8 cellular contexts compared by ENCODE assay signal in the genomic region with DNA sequence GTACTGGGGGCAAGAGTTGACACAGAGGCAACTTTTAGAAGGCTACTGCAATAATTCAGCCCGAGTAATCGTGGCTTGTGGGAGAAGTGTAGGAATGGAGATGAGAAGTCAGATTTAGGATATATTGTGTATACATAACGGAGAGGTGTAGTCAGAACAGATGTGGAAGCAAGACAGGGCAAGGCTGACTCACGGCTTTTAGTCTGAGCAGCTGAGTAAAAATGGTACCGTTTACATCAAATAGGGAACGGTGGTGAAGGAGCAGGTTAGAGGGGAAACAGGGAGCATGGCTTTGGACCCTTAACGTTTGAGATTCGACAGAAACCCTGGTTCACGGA. TPM values are rescaled to one million over a fixed set of nuclear protein-coding genes. Genes with fewer than 3 reads are reported as not detected.
DNase-seq lines count a peak whose midpoint lies in the region; ATAC-seq, FAIRE-seq and TF ChIP-seq lines count a peak whose summit lies in the region.

No MANE protein-coding gene starts in this region.

- peak overlapping the region; percentile 99 for H3K27ac Mint-ChIP-seq in neural crest cell (ENCODE audit: unreplicated experiment)

- 71% methylated on average over 9 of the region's 9 CpGs; no CpG with 5 or more reads in 1 of the 2 experiments for WGBS in H1 (ENCODE audit: extremely low coverage in 1 of 2, insufficient coverage in 1 of 2, insufficient read length in 1 of 2, insufficient replicate concordance in 2 of 2, low coverage in 1 of 2, low lambda C conversion rate in 2 of 2, missing lambda C conversion rate in 1 of 2), 2 experiments

- no peak for FAIRE-seq in H1 (lab: Jason Lieb, UNC)
- no peak for FAIRE-seq in urothelium cell line (lab: Jason Lieb, UNC)

- H3K27me3 ChIP-seq in SU-DHL-6 (ENCODE audit: low read length) = no peaks in the 10 kb centered on the region
- H3K27me3 ChIP-seq in H1 (replicated peaks in 1 of 4; ENCODE audit: control insufficient read depth in 3 of 4, extremely low read depth in 1 of 4, insufficient read depth in 3 of 4, low read length in 3 of 4) = no peaks in the 10 kb centered on the region

- no peak overlapping the region for H3K14ac ChIP-seq in H1 (ENCODE audit: insufficient read length)

- no peak overlapping the region for H2BK15ac ChIP-seq in H1 (ENCODE audit: low read length)

- H3K79me2 ChIP-seq in SU-DHL-6 (ENCODE audit: insufficient read depth, low read length) (peaks cover 41% of the 10 kb centered on the region), H1 (ENCODE audit: control insufficient read depth in 1 of 2, insufficient read depth in 2 of 2, low read length in 2 of 2) (peaks cover 10 to 37% of the 10 kb centered on the region in 2 experiments)

- peak overlapping the region; percentile 99 for H3K18ac ChIP-seq in H1 (ENCODE audit: extremely low read depth, low read length)

- POLR2A ChIA-PET in H1 (lab: Charles Lee; ENCODE audit: partially characterized antibody) = interaction anchor here (0.6 to 3.9 kb wide), 21 partner anchors 9 to 798 kb away, joined by 3 to 17 read pairs (median 4); a partner anchor contains a TSS

- H3K36me3 ChIP-seq in SU-DHL-6 (ENCODE audit: low read length) (peaks cover 11% of the 10 kb centered on the region), H1 (ENCODE audit: control insufficient read depth in 2 of 4, insufficient read depth in 4 of 4, low read length in 3 of 4) (peaks cover 0 to 8% (median 0%) of the 10 kb centered on the region in 4 experiments; a peak in 2 of 8 replicates)

- H4K20me1 ChIP-seq in SU-DHL-6 (ENCODE audit: low read depth, low read length) (peaks cover 17% of the 10 kb centered on the region), H1 (replicated peaks in 1 of 2; ENCODE audit: control insufficient read depth in 1 of 2, insufficient read depth in 2 of 2, low read length in 2 of 2) (peaks cover 8 to 14% of the 10 kb centered on the region in 2 experiments)

- H2AFZ ChIP-seq in SU-DHL-6 (ENCODE audit: low read depth, low read length, severe bottlenecking) = peak overlapping the region; percentile 70
- 0 out of 2 replicates have a peak overlapping the region, but pooled peaks have one; percentile 3 for H2AFZ ChIP-seq in H1 (ENCODE audit: low read length)

- H2BK20ac ChIP-seq in H1 (ENCODE audit: low read length) = no peak overlapping the region

- H4K5ac ChIP-seq in H1 (ENCODE audit: insufficient read length, low read depth, low read length) = peak overlapping the region; percentile 49

- no peaks in the 10 kb centered on the region for H3K9me3 ChIP-seq in SU-DHL-6 (ENCODE audit: insufficient read depth, low read length)
- no peaks in the 10 kb centered on the region for H3K9me3 ChIP-seq in H1 (ENCODE audit: insufficient read depth in 2 of 2, low read depth in 1 of 2, low read length in 1 of 2)

- DNase-seq in activated gamma-delta T cell treated with Interleukin-2 at 50 U/mL for 16 hours (peak; percentile 5), activated gamma-delta T cell (lab: John Stamatoyannopoulos, UW) (no peak), H1 (ENCODE audit: low read depth in 1 of 2, low spot score in 2 of 2) (no peak), neural crest cell (ENCODE audit: low read depth, low spot score) (peak; percentile 3), urothelium cell line (ENCODE audit: low spot score) (peak; percentile 40), NCI-H526 treated with DMSO at 0.1 percent for 48 hours (lab: John Stamatoyannopoulos, UW) (no peak)

- H3K9me3 Mint-ChIP-seq in neural crest cell = no peaks in the 10 kb centered on the region

- peak overlapping the region; percentile 97 for H3K4me2 ChIP-seq in SU-DHL-6 (ENCODE audit: low read depth, low read length, poor library complexity, severe bottlenecking)
- peak overlapping the region; percentile 92 to 94 for H3K4me2 ChIP-seq in H1 (ENCODE audit: insufficient read depth in 1 of 2, low read depth in 2 of 2, low read length in 2 of 2)

- H3K9ac ChIP-seq in SU-DHL-6 (ENCODE audit: low read length) (peak overlapping the region; percentile 99), H1 (replicated peaks in 1 of 4; ENCODE audit: extremely low read depth in 1 of 4, low read depth in 3 of 4, low read length in 3 of 4) (peak overlapping the region; percentile 97 to 100 (median 100))

- H3K4ac ChIP-seq in H1 (replicated peaks; ENCODE audit: insufficient read length, low read depth, low read length) = peak overlapping the region; percentile 87

- ATAC-seq in HG02943 (IDR thresholded peaks at IDR 0.05; ENCODE audit: low read depth, unreplicated experiment) = peak; percentile 12

- H2BK12ac ChIP-seq in H1 (ENCODE audit: low read depth, low read length) = peak overlapping the region; percentile 84; the same call in 1 of the 2 replicates

- peaks cover 11% of the 10 kb centered on the region for H3K23me2 ChIP-seq in H1 (ENCODE audit: low read depth, low read length)

- no peak for TF ChIP-seq EP300 in H1 (IDR thresholded peaks at IDR 0.05; ENCODE audit: borderline replicate concordance in 1 of 2, low read depth in 2 of 2, low read length in 2 of 2)

- H3K27me3 Mint-ChIP-seq in neural crest cell (ENCODE audit: low read depth) = no peaks in the 10 kb centered on the region

- H3K9me2 ChIP-seq in SU-DHL-6 (replicated peaks; ENCODE audit: insufficient read depth, low read length) = no peaks in the 10 kb centered on the region

- H3K36me3 Mint-ChIP-seq in neural crest cell (ENCODE audit: low read depth) = peaks cover 5% of the 10 kb centered on the region

- peaks cover 16% of the 10 kb centered on the region for H3F3A ChIP-seq in SU-DHL-6 (ENCODE audit: insufficient read depth)

- H3K4me3 ChIP-seq in SU-DHL-6 (ENCODE audit: insufficient read depth, low read length, poor library complexity, severe bottlenecking) (peak overlapping the region; percentile 70), H1 (ENCODE audit: extremely low read depth in 1 of 4, insufficient read depth in 2 of 4, low read depth in 3 of 4, low read length in 4 of 4) (peak overlapping the region; percentile 62 to 94 (median 73))

- peak overlapping the region; percentile 97 for H2AK5ac ChIP-seq in H1 (ENCODE audit: low read depth, low read length)

- H3K4me1 Mint-ChIP-seq in neural crest cell = peaks cover 30% of the 10 kb centered on the region

- H3K4me1 ChIP-seq in H1 (replicated peaks in 1 of 4; ENCODE audit: control insufficient read depth in 3 of 4, insufficient read depth in 4 of 4, low read length in 3 of 4) = peaks cover 0 to 6% (median 4%) of the 10 kb centered on the region in 4 experiments; a peak in 5 of 7 replicates

- TF ChIP-seq CTCF in SU-DHL-6 (IDR thresholded peaks at IDR 0.05; ENCODE audit: insufficient read depth, low read length, poor library complexity, severe bottlenecking) = no peak
- no peak for TF ChIP-seq CTCF in H1 (IDR thresholded peaks at IDR 0.05; ENCODE audit: control extremely low read depth in 1 of 3, insufficient read depth in 1 of 3, low read depth in 1 of 3, low read length in 3 of 3)
- no peak for TF ChIP-seq CTCF in neural crest cell (conservative IDR thresholded peaks at IDR 0.05)

- no peak for TF ChIP-seq POLR2A in H1 (IDR thresholded peaks at IDR 0.05; ENCODE audit: control extremely low read depth in 1 of 2, low read depth in 2 of 2, low read length in 2 of 2)

- H3K79me1 ChIP-seq in H1 (ENCODE audit: low read depth, low read length) = no peaks in the 10 kb centered on the region; the same call in 1 of the 2 replicates

- no peak for TF ChIP-seq RAD21 in H1 (IDR thresholded peaks at IDR 0.05 in 1 of 2, conservative IDR thresholded peaks at IDR 0.05 in 1 of 2; ENCODE audit: low read depth in 2 of 2, low read length in 2 of 2)

- H4K8ac ChIP-seq in H1 (ENCODE audit: extremely low read depth, insufficient read depth, low read length) = peak overlapping the region; percentile 100; the same call in 1 of the 2 replicates

- peak overlapping the region; percentile 72 for H4K91ac ChIP-seq in H1 (replicated peaks; ENCODE audit: insufficient read length, low read length)

- peak overlapping the region; percentile 99 for H2BK5ac ChIP-seq in H1 (ENCODE audit: low read depth, low read length)

- CTCF ChIA-PET in H1 (lab: Charles Lee; ENCODE audit: partially characterized antibody) = interaction anchor here (0.7 kb wide), 1 partner anchor 188 kb away, joined by 4 read pairs; no protein-coding TSS in a partner anchor

- no peak overlapping the region for H2BK120ac ChIP-seq in H1 (replicated peaks; ENCODE audit: low read depth, low read length)

- peak overlapping the region; percentile 86 for H3K4me3 Mint-ChIP-seq in neural crest cell

- H3K27ac ChIP-seq in SU-DHL-6 (ENCODE audit: low read depth, low read length) = peak overlapping the region; percentile 82
- peak overlapping the region; percentile 99 for H3K27ac ChIP-seq in H1 (ENCODE audit: low read depth, low read length)

- no peak overlapping the region for H3K56ac ChIP-seq in H1 (replicated peaks; ENCODE audit: insufficient read length, low read depth, low read length)

- no peak overlapping the region for H3K23ac ChIP-seq in H1 (ENCODE audit: insufficient read length)

TF ChIP-seq in H1, 55 proteins besides CTCF, POLR2A, EP300 and RAD21:
- 0 out of 2 replicates have a peak, but pooled peaks have one; percentile 11 for TF ChIP-seq RBBP5 (IDR thresholded peaks at IDR 0.05; ENCODE audit: borderline replicate concordance, low read depth, low read length)
- TF ChIP-seq JUN (IDR thresholded peaks at IDR 0.05; ENCODE audit: low read depth, low read length) = no peak

RNA-seq across cellular contexts. Expression of a gene that starts 0.8 kb away (rescaled TPM):
- total RNA-seq in H1 (2021; fragmentation: NEBNext Ultra II Directional; extraction: Animal tissue kit (Norgen Biotek cat#: 25700)) = 190 and 195 TPM in 2 replicates
- 117 and 149 TPM in 2 replicates for polyA plus RNA-seq in H1 (2011; rRNA removed)
- 139 TPM for polyA plus RNA-seq in H1 (2011; cell fraction: cytosol; rRNA removed)
- polyA plus RNA-seq in H1 (2011; cell fraction: nucleus; rRNA removed) = 319 TPM
- 115 to 194 TPM (median 141 TPM) in 4 replicates for polyA plus RNA-seq in H1 (2012, experiment 1 of 2)
- 12.0 TPM for polyA plus RNA-seq in H1 (2012, experiment 2 of 2)
- polyA plus RNA-seq in H1 (2013, experiment 1 of 2) = 117 TPM
- polyA plus RNA-seq in H1 (2013, experiment 2 of 2) = 112 TPM
- polyA minus RNA-seq in H1 (2011; rRNA and poly(A)+ RNA removed) = 310 and 385 TPM in 2 replicates
- polyA minus RNA-seq in H1 (2011; cell fraction: cytosol; rRNA and poly(A)+ RNA removed) = 124 TPM
- polyA minus RNA-seq in H1 (2011; cell fraction: nucleus; rRNA and poly(A)+ RNA removed) = 383 TPM
- total RNA-seq in neural crest cell = 141 and 153 TPM in 2 replicates

Comparison
In these comparisons a context has a peak if more than half of its experiments do, and no peak if none do; other contexts are left out.
1. DNase-seq: peak in activated gamma-delta T cell treated with Interleukin-2 at 50 U/mL for 16 hours (single experiment), neural crest cell (single experiment) and urothelium cell line (single experiment); none in activated gamma-delta T cell (single experiment), H1 (0 of 2) and NCI-H526 treated with DMSO at 0.1 percent for 48 hours (single experiment).